In the genomic region with DNA sequence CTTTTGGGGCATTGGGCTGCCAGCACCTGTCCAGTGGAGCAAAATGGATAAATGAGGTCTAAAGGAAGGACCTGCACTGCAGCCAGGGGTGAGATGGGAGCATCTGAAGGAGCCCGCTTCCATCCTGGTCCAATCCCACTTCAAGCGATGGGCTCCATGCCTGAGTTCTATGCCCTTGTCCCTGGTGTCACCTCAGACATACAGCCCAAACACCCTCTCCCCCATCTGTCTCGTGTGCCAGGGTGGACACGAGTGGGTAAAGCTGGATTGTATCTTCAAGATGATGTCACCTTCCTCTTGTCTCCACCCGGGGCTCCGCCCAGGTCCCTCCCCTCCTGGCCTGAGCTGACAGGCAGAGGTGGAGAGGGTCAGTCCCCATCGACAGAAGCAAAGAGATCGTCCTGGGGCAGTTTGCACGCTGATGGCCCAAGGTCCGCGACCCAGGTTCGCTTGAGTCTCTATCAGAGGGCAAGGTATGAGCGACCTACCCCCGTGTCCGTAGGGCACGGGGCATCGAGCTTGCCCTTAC, we compare ENCODE assay signal across 1 cellular context.
TF ChIP-seq lines count a peak whose summit lies in the region.

No MANE protein-coding gene starts in this region.

TF ChIP-seq in HepG2, 621 proteins besides CTCF, POLR2A, EP300 and RAD21 (continued from another document and continues in another):
- TF ChIP-seq, protein P1, sequence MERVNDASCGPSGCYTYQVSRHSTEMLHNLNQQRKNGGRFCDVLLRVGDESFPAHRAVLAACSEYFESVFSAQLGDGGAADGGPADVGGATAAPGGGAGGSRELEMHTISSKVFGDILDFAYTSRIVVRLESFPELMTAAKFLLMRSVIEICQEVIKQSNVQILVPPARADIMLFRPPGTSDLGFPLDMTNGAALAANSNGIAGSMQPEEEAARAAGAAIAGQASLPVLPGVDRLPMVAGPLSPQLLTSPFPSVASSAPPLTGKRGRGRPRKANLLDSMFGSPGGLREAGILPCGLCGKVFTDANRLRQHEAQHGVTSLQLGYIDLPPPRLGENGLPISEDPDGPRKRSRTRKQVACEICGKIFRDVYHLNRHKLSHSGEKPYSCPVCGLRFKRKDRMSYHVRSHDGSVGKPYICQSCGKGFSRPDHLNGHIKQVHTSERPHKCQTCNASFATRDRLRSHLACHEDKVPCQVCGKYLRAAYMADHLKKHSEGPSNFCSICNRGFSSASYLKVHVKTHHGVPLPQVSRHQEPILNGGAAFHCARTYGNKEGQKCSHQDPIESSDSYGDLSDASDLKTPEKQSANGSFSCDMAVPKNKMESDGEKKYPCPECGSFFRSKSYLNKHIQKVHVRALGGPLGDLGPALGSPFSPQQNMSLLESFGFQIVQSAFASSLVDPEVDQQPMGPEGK (CRISPR knock-in tag; IDR thresholded peaks at IDR 0.05), result no peak
- TF ChIP-seq NPAS2 (CRISPR knock-in tag; IDR thresholded peaks at IDR 0.05; ENCODE audit: borderline replicate concordance), result no peak
- no peak for TF ChIP-seq HOXA9 (CRISPR knock-in tag; IDR thresholded peaks at IDR 0.05; ENCODE audit: borderline replicate concordance)
- TF ChIP-seq TCF7 (IDR thresholded peaks at IDR 0.05; ENCODE audit: low read depth), result no peak
- no peak for TF ChIP-seq ZNF251 (CRISPR knock-in tag; IDR thresholded peaks at IDR 0.05)
- TF ChIP-seq EHMT2 (IDR thresholded peaks at IDR 0.05; ENCODE audit: borderline replicate concordance, low read depth, low read length), result no peak
- 0 out of 2 replicates have a peak, but pooled peaks have one; percentile 43 for TF ChIP-seq DZIP1 (CRISPR knock-in tag; IDR thresholded peaks at IDR 0.05)
- TF ChIP-seq ARID5B (CRISPR knock-in tag; IDR thresholded peaks at IDR 0.05), result no peak
- TF ChIP-seq ZNF256 (CRISPR knock-in tag; conservative IDR thresholded peaks at IDR 0.05), result no peak
- TF ChIP-seq PRDM4 (CRISPR knock-in tag; IDR thresholded peaks at IDR 0.05; ENCODE audit: borderline replicate concordance), result 0 out of 2 replicates have a peak, but pooled peaks have one; percentile 24
- TF ChIP-seq, protein P2, sequence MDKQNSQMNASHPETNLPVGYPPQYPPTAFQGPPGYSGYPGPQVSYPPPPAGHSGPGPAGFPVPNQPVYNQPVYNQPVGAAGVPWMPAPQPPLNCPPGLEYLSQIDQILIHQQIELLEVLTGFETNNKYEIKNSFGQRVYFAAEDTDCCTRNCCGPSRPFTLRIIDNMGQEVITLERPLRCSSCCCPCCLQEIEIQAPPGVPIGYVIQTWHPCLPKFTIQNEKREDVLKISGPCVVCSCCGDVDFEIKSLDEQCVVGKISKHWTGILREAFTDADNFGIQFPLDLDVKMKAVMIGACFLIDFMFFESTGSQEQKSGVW (CRISPR knock-in tag; IDR thresholded peaks at IDR 0.05; ENCODE audit: borderline replicate concordance), result no peak
- TF ChIP-seq DRAP1 (CRISPR knock-in tag; IDR thresholded peaks at IDR 0.05), result no peak
- no peak for TF ChIP-seq YY1 (IDR thresholded peaks at IDR 0.05; ENCODE audit: insufficient read depth, insufficient replicate concordance, low read depth, low read length)
- TF ChIP-seq, protein P3, sequence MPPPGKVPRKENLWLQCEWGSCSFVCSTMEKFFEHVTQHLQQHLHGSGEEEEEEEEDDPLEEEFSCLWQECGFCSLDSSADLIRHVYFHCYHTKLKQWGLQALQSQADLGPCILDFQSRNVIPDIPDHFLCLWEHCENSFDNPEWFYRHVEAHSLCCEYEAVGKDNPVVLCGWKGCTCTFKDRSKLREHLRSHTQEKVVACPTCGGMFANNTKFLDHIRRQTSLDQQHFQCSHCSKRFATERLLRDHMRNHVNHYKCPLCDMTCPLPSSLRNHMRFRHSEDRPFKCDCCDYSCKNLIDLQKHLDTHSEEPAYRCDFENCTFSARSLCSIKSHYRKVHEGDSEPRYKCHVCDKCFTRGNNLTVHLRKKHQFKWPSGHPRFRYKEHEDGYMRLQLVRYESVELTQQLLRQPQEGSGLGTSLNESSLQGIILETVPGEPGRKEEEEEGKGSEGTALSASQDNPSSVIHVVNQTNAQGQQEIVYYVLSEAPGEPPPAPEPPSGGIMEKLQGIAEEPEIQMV (CRISPR knock-in tag; IDR thresholded peaks at IDR 0.05; ENCODE audit: low read depth), result 0 out of 2 replicates have a peak, but pooled peaks have one; percentile 46
- TF ChIP-seq RNF2 (conservative IDR thresholded peaks at IDR 0.05; ENCODE audit: low read depth), result no peak
- peak; percentile 70; the same call in 1 of the 2 replicates for TF ChIP-seq ZNF343 (CRISPR knock-in tag; IDR thresholded peaks at IDR 0.05)
- TF ChIP-seq MEIS1 (CRISPR knock-in tag; IDR thresholded peaks at IDR 0.05; ENCODE audit: borderline replicate concordance), result 0 out of 2 replicates have a peak, but pooled peaks have one; percentile 61
- TF ChIP-seq NR2C2 (CRISPR knock-in tag; IDR thresholded peaks at IDR 0.05; ENCODE audit: borderline replicate concordance), result no peak
- peak; percentile 68; the same call in 1 of the 2 replicates for TF ChIP-seq ZNF121 (CRISPR knock-in tag; IDR thresholded peaks at IDR 0.05)
- no peak for TF ChIP-seq MBNL3 (CRISPR knock-in tag; conservative IDR thresholded peaks at IDR 0.05)
- TF ChIP-seq ISX (CRISPR knock-in tag; conservative IDR thresholded peaks at IDR 0.05), result no peak
- no peak for TF ChIP-seq SMAD3 (CRISPR knock-in tag; IDR thresholded peaks at IDR 0.05)
- no peak; the same call in 1 of the 2 replicates for TF ChIP-seq ZNF318 (CRISPR knock-in tag; IDR thresholded peaks at IDR 0.05)
- TF ChIP-seq ZNF17 (CRISPR knock-in tag; IDR thresholded peaks at IDR 0.05), result no peak
- TF ChIP-seq HES4 (CRISPR knock-in tag; IDR thresholded peaks at IDR 0.05; ENCODE audit: borderline replicate concordance), result no peak
